8 cellular contexts compared by ENCODE assay signal in the genomic region with DNA sequence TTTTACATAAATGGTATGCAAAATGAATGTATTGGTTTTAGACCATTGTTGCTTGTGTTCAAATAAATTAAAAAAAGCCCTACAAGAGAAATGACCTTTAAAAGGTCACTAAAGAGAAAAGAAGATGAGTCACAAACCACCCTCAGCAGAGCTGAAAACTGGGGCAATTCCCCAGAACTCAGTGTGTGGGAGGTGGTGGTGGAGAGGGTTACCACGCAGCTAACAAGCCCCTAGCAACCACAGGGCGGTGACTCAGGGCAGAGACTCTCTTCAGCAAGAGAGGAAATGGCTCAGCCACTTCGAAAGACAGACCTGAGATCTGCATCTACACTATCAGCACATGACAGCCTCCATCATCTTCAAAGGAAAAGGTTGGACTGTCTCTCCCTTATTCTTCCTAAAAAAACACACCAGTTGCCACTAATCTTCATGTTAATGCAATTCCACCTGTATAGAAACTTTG. TPM values are rescaled to one million over a fixed set of nuclear protein-coding genes. Genes with fewer than 3 reads are reported as not detected.
A peak's percentile ranks its signal among the peaks of the same experiment; 100 is the strongest.
DNase-seq lines count a peak whose midpoint lies in the region; ATAC-seq lines count a peak whose summit lies in the region.

No MANE protein-coding gene starts in this region.

- no peaks in the 10 kb centered on the region for H3K9me3 ChIP-seq in SJSA1 (replicated peaks)

- peak; percentile 100 for ATAC-seq in HG03095 (IDR thresholded peaks at IDR 0.05; ENCODE audit: unreplicated experiment)

- no peak overlapping the region for H3K4me3 ChIP-seq in SJSA1

- no peaks in the 10 kb centered on the region for H3K27me3 ChIP-seq in SJSA1 (replicated peaks)

- no peaks in the 10 kb centered on the region for H3K36me3 ChIP-seq in SJSA1

- peak overlapping the region; percentile 73 for H3K27ac ChIP-seq in SJSA1

- DNase-seq in activated gamma-delta T cell treated with Interleukin-2 at 50 U/mL for 16 hours (peak; percentile 87), activated gamma-delta T cell (lab: John Stamatoyannopoulos, UW) (no peak), SJSA1 (ENCODE audit: low read depth in 1 of 2, low spot score in 2 of 2) (peak; percentile 87 to 94), kidney tubule cell (ENCODE audit: low spot score) (peak; percentile 94), COLO668 (lab: John Stamatoyannopoulos, UW; ENCODE audit: unreplicated experiment) (no peak)
- DNase-seq in activated naive CD4-positive, alpha-beta T cell treated with Interleukin-2 at 50 U/mL for 16 hours: peak; percentile 94
- DNase-seq in stimulated activated CD8-positive, alpha-beta memory T cell treated with anti-CD3 and anti-CD28 coated beads, Interleukin-7, amount 100 ng/mL, for 4 hours (ENCODE audit: low read depth in 2 of 2): peak; percentile 91 to 96

- peaks cover 16% of the 10 kb centered on the region for H3K4me1 ChIP-seq in SJSA1 (replicated peaks)

RNA-seq across cellular contexts. Expression of a gene that starts 29.4 kb away (rescaled TPM):
- total RNA-seq in SJSA1 (2014; rRNA removed; shearing (Covaris generic)): 80.0 and 110 TPM in 2 replicates

RNA-seq across cellular contexts. Expression of a gene that starts 45.5 kb away (rescaled TPM):
- 14.5 and 25.4 TPM in 2 replicates for total RNA-seq in SJSA1 (2014; rRNA removed; shearing (Covaris generic))

Comparison
In these comparisons a context has a peak if more than half of its experiments do, and no peak if none do; other contexts are left out.
1. DNase-seq: peak in activated gamma-delta T cell treated with Interleukin-2 at 50 U/mL for 16 hours (single experiment), SJSA1 (2 of 2), activated naive CD4-positive, alpha-beta T cell treated with Interleukin-2 at 50 U/mL for 16 hours (single experiment), kidney tubule cell (single experiment) and stimulated activated CD8-positive, alpha-beta memory T cell treated with anti-CD3 and anti-CD28 coated beads, Interleukin-7, amount 100 ng/mL, for 4 hours (2 of 2); none in activated gamma-delta T cell (single experiment) and COLO668 (single experiment).